9 cellular contexts compared by ENCODE assay signal in the genomic region with DNA sequence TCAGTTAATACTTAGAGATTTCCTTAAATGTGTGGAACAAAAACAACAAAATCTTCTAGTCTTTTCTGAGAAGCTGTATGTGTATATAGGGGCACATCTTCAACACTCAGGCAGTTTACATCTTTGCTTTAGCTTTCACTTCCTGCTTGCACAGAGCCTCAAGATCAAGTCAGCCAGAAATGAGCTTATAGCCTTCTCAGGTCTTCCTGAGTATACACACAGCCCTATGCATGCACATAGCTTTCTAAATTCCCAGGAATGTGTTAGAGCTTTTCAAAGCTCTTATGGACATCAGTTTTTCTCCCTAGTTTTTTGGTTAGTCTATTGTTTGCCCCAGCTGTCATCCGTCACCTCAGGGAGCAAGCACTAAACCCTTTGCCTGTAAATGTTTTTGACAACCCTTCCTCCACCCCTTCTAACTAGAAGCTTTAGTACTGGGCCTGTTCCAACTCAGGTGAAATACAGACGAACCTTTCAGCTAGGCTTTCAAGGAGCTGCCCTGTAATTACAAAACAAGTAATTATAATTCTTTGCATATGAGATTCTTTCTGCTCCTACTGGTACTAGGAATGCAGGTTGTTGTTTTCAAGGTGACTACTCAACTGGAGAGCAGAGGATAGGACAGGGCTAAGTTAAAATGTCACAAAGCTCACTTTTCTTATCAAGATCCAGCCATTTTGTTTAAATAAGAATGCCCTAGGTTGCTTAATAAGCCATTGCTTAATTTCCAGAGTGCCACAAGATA. TPM values are rescaled to one million over a fixed set of nuclear protein-coding genes. Genes with fewer than 3 reads are reported as not detected.
DNase-seq lines count a peak whose midpoint lies in the region; ATAC-seq and TF ChIP-seq lines count a peak whose summit lies in the region.
"Had no signal": no experiment of that assay in that cellular context is flagged by ENCODE, and none has a peak within 500 bp of the region (broad histone marks: within the 10 kb centered on the region; RNA-seq: fewer than 3 reads in every experiment).

No MANE protein-coding gene starts in this region.

- peak overlapping the region; percentile 3 to 86 (median 69) for H3K27ac ChIP-seq in thyroid gland

- peak overlapping the region; percentile 88 for H3K27ac Mint-ChIP-seq in activated naive CD4-positive, alpha-beta T cell treated with anti-CD3 and anti-CD28 coated beads, Interleukin-2, amount 50 U/mL, for 24 hours
- no peak overlapping the region for H3K27ac Mint-ChIP-seq in T-helper 17 cell

- WGBS in thyroid gland, 2 donors: 42 to 54% methylated on average over 2 of the region's 2 CpGs

- H3K9me3 Mint-ChIP-seq in activated naive CD4-positive, alpha-beta T cell treated with anti-CD3 and anti-CD28 coated beads, Interleukin-2, amount 50 U/mL, for 24 hours: peaks cover 17% of the 10 kb centered on the region

- H3K27me3 Mint-ChIP-seq in activated naive CD4-positive, alpha-beta T cell treated with anti-CD3 and anti-CD28 coated beads, Interleukin-2, amount 50 U/mL, for 24 hours: no peaks in the 10 kb centered on the region
- no peaks in the 10 kb centered on the region for H3K27me3 Mint-ChIP-seq in T-helper 17 cell

- H3K4me1 ChIP-seq in thyroid gland: peaks cover 0 to 16% of the 10 kb centered on the region in 2 donors

- H3K9me3 ChIP-seq in T-helper 17 cell (ENCODE audit: control insufficient read depth, low read length, poor library complexity, severe bottlenecking) (peaks cover 4% of the 10 kb centered on the region), thyroid gland (no peaks in the 10 kb centered on the region)

- H3K36me3 ChIP-seq in thyroid gland: no peaks in the 10 kb centered on the region

- intact Hi-C loops in thyroid gland (cut with DNase I): no loop called here

- H3K4me3 Mint-ChIP-seq in activated naive CD4-positive, alpha-beta T cell treated with anti-CD3 and anti-CD28 coated beads, Interleukin-2, amount 50 U/mL, for 24 hours: peak overlapping the region; percentile 54
- no peak overlapping the region for H3K4me3 Mint-ChIP-seq in T-helper 17 cell

- H3K4me3 ChIP-seq in thyroid gland (replicated peaks in 1 of 3): no peak overlapping the region

- no peaks in the 10 kb centered on the region for H3K27me3 ChIP-seq in thyroid gland

- peak; percentile 94 for ATAC-seq in HG02885 (IDR thresholded peaks at IDR 0.05; ENCODE audit: poor library complexity, unreplicated experiment)
- peak; percentile 35 for ATAC-seq in T-helper 17 cell
- no peak for ATAC-seq in HG03280 (IDR thresholded peaks at IDR 0.05; ENCODE audit: unreplicated experiment)

- peaks cover 9% of the 10 kb centered on the region for H3K36me3 Mint-ChIP-seq in activated naive CD4-positive, alpha-beta T cell treated with anti-CD3 and anti-CD28 coated beads, Interleukin-2, amount 50 U/mL, for 24 hours
- H3K36me3 Mint-ChIP-seq in T-helper 17 cell (ENCODE audit: low read depth): no peaks in the 10 kb centered on the region

- TF ChIP-seq CTCF in thyroid gland (IDR thresholded peaks at IDR 0.05): no peak

- no peak for DNase-seq in activated naive CD4-positive, alpha-beta T cell treated with anti-CD3 and anti-CD28 coated beads, Interleukin-2, amount 50 U/mL, for 16 hours
- DNase-seq in T-helper 17 cell (no peak), thyroid gland (peak in 1 of 2 donors; percentile 19), NCI-H1417 treated with DMSO at 0.1 percent for 48 hours (lab: John Stamatoyannopoulos, UW) (no peak), NCI-H1694 treated with DMSO at 0.1 percent for 48 hours (lab: John Stamatoyannopoulos, UW) (no peak)
- DNase-seq: activated CD4-positive, CD25-positive, alpha-beta regulatory T cell treated with anti-CD3 and anti-CD28 coated beads, Interleukin-2, amount 50 U/mL, for 72 hours had no signal

- no peak for TF ChIP-seq POLR2A in thyroid gland (IDR thresholded peaks at IDR 0.05)

- peaks cover 27% of the 10 kb centered on the region for H3K4me1 Mint-ChIP-seq in activated naive CD4-positive, alpha-beta T cell treated with anti-CD3 and anti-CD28 coated beads, Interleukin-2, amount 50 U/mL, for 24 hours
- H3K4me1 Mint-ChIP-seq in T-helper 17 cell: no peaks in the 10 kb centered on the region

RNA-seq across cellular contexts. Expression of gene MTMR10, which starts 22.6 kb away (rescaled TPM):
- total RNA-seq in T-helper 17 cell (10 to 100 TPM; 33.3 to 38.6 TPM), thyroid gland (10 to 100 TPM; 36.2 to 64.8 (median 45.9) TPM)
